ENCODE assay signal across 14 cellular contexts in the genomic region with DNA sequence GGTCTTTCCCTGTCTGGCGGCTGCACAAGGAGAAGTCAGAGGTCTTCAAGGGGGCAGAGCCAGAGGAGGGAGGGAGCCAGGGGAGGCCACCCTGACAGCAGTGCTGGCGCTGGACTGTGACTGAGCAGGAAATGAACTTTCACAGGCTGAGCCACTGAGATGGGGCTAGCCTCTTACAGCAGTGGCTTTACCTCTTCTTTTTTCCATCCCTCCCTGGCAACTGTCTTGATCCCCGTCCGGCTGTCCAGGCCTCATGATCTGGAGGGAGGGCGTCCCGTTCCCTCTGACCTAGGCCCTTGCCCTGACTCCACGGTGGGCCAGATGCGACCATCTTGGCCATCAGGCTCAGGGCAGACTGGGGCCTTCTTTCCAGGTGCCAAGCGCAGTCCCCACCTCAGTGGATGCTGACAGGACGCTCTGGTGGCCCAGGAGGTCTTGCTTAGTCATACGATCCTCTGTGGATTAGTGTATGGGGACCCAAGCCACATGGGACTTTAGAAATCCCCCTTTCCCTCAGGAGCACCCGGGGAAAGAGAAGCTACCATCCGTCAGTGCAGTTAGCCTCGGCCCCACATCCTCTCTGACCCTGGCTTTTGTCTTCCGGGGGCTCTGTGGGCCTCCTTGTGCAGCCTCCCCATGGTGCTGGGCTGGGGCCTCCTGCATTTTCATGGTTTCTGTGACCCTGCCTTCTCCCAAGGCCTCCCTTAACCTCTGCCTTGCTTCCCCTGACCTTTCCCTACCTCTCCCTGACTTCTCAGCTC. TPM values are rescaled to one million over a fixed set of nuclear protein-coding genes. Genes with fewer than 3 reads are reported as not detected.
DNase-seq lines count a peak whose midpoint lies in the region; ATAC-seq and TF ChIP-seq lines count a peak whose summit lies in the region.
"Had no signal": no experiment of that assay in that cellular context is flagged by ENCODE, and none has a peak within 500 bp of the region (broad histone marks: within the 10 kb centered on the region; RNA-seq: fewer than 3 reads in every experiment).

No MANE protein-coding gene starts in this region.

- TF ChIP-seq CTCF in body of pancreas (IDR thresholded peaks at IDR 0.05): no peak

- intact Hi-C loops in body of pancreas (cut with DNase I): no loop called here

- peak; percentile 73 for DNase-seq in Caki2 (ENCODE audit: low read depth)
- DNase-seq in kidney glomerular epithelial cell (lab: John Stamatoyannopoulos, UW): peak; percentile 35
- no peak for DNase-seq in COR-L47 (lab: John Stamatoyannopoulos, UW)
- no peak for DNase-seq in body of pancreas
- DNase-seq in SHP77 treated with DMSO at 0.1 percent for 48 hours (lab: John Stamatoyannopoulos, UW): no peak
- DNase-seq: activated CD8-positive, alpha-beta T cell treated with anti-CD3 and anti-CD28 coated beads for 36 hours; activated naive CD4-positive, alpha-beta T cell treated with Interleukin-2 at 50 U/mL for 16 hours; effector memory CD4-positive, alpha-beta T cell; foreskin fibroblast; NCI-H446; Right ventricle myocardium superior had no signal

- no peaks in the 10 kb centered on the region for H3K36me3 ChIP-seq in body of pancreas (replicated peaks in 1 of 2; ENCODE audit: insufficient read depth in 1 of 2, low read depth in 2 of 2)

- in situ Hi-C loops in Caki2 (cut with HindIII; ENCODE audit: low pct_unique_long_range_greater_than_20kb, low sequenced_read_pairs): no loop called here

- no peak for TF ChIP-seq RAD21 in Ishikawa (IDR thresholded peaks at IDR 0.05; ENCODE audit: low read depth)

- H3K27me3 ChIP-seq in body of pancreas: no peaks in the 10 kb centered on the region

- WGBS in body of pancreas, 2 donors: 75 to 79% methylated on average over 12 to 13 of the region's 15 CpGs

- H3K9me3 ChIP-seq in body of pancreas: no peaks in the 10 kb centered on the region

- H3K4me1 ChIP-seq in body of pancreas: no peaks in the 10 kb centered on the region

- TF ChIP-seq POLR2A in body of pancreas (IDR thresholded peaks at IDR 0.05): no peak

- peak; percentile 29 for ATAC-seq in GM21367 (IDR thresholded peaks at IDR 0.05; ENCODE audit: unreplicated experiment)
- ATAC-seq in body of pancreas: no peak
- ATAC-seq in GM19397 (IDR thresholded peaks at IDR 0.05; ENCODE audit: unreplicated experiment): no peak
- ATAC-seq: activated CD8-positive, alpha-beta T cell treated with anti-CD3 and anti-CD28 coated beads for 36 hours had no signal

- H3K4me3 ChIP-seq in body of pancreas: no peak overlapping the region

- H3K27ac ChIP-seq in body of pancreas: no peak overlapping the region

- TF ChIP-seq EP300 in Ishikawa (IDR thresholded peaks at IDR 0.05; ENCODE audit: borderline replicate concordance): no peak

TF ChIP-seq in Ishikawa, 13 proteins besides CTCF, POLR2A, EP300 and RAD21:
- TF ChIP-seq, protein P1, sequence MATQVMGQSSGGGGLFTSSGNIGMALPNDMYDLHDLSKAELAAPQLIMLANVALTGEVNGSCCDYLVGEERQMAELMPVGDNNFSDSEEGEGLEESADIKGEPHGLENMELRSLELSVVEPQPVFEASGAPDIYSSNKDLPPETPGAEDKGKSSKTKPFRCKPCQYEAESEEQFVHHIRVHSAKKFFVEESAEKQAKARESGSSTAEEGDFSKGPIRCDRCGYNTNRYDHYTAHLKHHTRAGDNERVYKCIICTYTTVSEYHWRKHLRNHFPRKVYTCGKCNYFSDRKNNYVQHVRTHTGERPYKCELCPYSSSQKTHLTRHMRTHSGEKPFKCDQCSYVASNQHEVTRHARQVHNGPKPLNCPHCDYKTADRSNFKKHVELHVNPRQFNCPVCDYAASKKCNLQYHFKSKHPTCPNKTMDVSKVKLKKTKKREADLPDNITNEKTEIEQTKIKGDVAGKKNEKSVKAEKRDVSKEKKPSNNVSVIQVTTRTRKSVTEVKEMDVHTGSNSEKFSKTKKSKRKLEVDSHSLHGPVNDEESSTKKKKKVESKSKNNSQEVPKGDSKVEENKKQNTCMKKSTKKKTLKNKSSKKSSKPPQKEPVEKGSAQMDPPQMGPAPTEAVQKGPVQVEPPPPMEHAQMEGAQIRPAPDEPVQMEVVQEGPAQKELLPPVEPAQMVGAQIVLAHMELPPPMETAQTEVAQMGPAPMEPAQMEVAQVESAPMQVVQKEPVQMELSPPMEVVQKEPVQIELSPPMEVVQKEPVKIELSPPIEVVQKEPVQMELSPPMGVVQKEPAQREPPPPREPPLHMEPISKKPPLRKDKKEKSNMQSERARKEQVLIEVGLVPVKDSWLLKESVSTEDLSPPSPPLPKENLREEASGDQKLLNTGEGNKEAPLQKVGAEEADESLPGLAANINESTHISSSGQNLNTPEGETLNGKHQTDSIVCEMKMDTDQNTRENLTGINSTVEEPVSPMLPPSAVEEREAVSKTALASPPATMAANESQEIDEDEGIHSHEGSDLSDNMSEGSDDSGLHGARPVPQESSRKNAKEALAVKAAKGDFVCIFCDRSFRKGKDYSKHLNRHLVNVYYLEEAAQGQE (IDR thresholded peaks at IDR 0.05; ENCODE audit: low read depth): peak; percentile 65; the same call in 1 of the 2 replicates
- TF ChIP-seq YY1 (IDR thresholded peaks at IDR 0.05; ENCODE audit: low read depth): no peak
- TF ChIP-seq ZBTB7A (IDR thresholded peaks at IDR 0.05; ENCODE audit: low read depth): no peak
- TF ChIP-seq TEAD4 (IDR thresholded peaks at IDR 0.05): no peak
- no peak for TF ChIP-seq TCF12 (IDR thresholded peaks at IDR 0.05; ENCODE audit: low read depth)
- no peak for TF ChIP-seq CEBPB (IDR thresholded peaks at IDR 0.05)
- TF ChIP-seq TAF1 (IDR thresholded peaks at IDR 0.05; ENCODE audit: low read depth): no peak
- TF ChIP-seq, protein P2, sequence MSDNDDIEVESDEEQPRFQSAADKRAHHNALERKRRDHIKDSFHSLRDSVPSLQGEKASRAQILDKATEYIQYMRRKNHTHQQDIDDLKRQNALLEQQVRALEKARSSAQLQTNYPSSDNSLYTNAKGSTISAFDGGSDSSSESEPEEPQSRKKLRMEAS (IDR thresholded peaks at IDR 0.05): no peak
- no peak for TF ChIP-seq EGR1 (IDR thresholded peaks at IDR 0.05)
TF ChIP-seq in Ishikawa: peak in this region for 1.

RNA-seq across cellular contexts. Expression of a gene that starts 57.4 kb away (rescaled TPM):
- 101 and 145 TPM in 2 replicates for total RNA-seq in Caki2 (2014; rRNA removed; shearing (Covaris generic); ENCODE audit: low replicate concordance)
- 10 to 100 TPM in 1 of 2 donors, 1 to 10 TPM in 1; 7.6 to 10.9 TPM for total RNA-seq in body of pancreas

Comparison
In these comparisons a context has a peak if more than half of its experiments do, and no peak if none do; other contexts are left out.
1. DNase-seq: peak in Caki2 (single experiment) and kidney glomerular epithelial cell (single experiment); none in COR-L47 (single experiment), body of pancreas (0 of 4) and SHP77 treated with DMSO at 0.1 percent for 48 hours (single experiment).